ENCODE assay signal across 14 cellular contexts in genomic region chr11:99419991-99420390, GRCh38.
"Had no signal": no experiment of that assay in that cellular context is flagged by ENCODE, and none has a peak within 500 bp of the region (broad histone marks: within the 10 kb centered on the region; RNA-seq: fewer than 3 reads in every experiment).

No MANE protein-coding gene starts in this region.

- H3K27ac ChIP-seq: colonic mucosa, esophagus muscularis mucosa, skin epidermis, tibial artery had no signal

- DNase-seq: activated CD4-positive, alpha-beta T cell treated with anti-CD3 and anti-CD28 coated beads, Interleukin-2, amount 50 U/mL, for 48 hours; activated naive CD4-positive, alpha-beta T cell treated with anti-CD3 and anti-CD28 coated beads, Interleukin-2, amount 10 ng/mL, durations not matched to agents 7 days and 5 days; caudate nucleus; colonic mucosa; hippocampal formation; natural killer cell; posterior cingulate gyrus; stimulated activated CD4-positive, alpha-beta T cell treated with anti-CD3 and anti-CD28 coated beads, Interleukin-15, amount 100 ng/mL, for 24 hours; stimulated activated CD4-positive, alpha-beta T cell treated with anti-CD3 and anti-CD28 coated beads, Interleukin-4, amount 100 ng/mL, for 1 hour; stimulated activated naive B cell treated with anti-CD40 and anti-IgM and Interleukin-4, amounts not matched to agents 10 μg/mL and 1 μg/mL and 100 μg/mL, for 72 hours; tibial artery had no signal

- H3K9me3 ChIP-seq: colonic mucosa, esophagus muscularis mucosa, tibial artery had no signal

- H3K27me3 ChIP-seq: colonic mucosa, esophagus muscularis mucosa, tibial artery had no signal

- H3K4me3 ChIP-seq: colonic mucosa, esophagus muscularis mucosa, skin epidermis, tibial artery had no signal

- H3K36me3 ChIP-seq: colonic mucosa, esophagus muscularis mucosa, tibial artery had no signal

- ATAC-seq: activated T-helper 17 cell treated with anti-CD3 and anti-CD28 coated beads, Interleukin-2, amount 50 U/mL, for 72 hours; natural killer cell; stimulated activated naive B cell treated with anti-CD40 and anti-IgM and Interleukin-4, amounts not matched to agents 10 μg/mL and 1 μg/mL and 100 μg/mL, for 72 hours had no signal

- H3K4me1 ChIP-seq: colonic mucosa, esophagus muscularis mucosa, tibial artery had no signal
